Comparison of ENCODE assay signal across 17 cellular contexts in the genomic region with DNA sequence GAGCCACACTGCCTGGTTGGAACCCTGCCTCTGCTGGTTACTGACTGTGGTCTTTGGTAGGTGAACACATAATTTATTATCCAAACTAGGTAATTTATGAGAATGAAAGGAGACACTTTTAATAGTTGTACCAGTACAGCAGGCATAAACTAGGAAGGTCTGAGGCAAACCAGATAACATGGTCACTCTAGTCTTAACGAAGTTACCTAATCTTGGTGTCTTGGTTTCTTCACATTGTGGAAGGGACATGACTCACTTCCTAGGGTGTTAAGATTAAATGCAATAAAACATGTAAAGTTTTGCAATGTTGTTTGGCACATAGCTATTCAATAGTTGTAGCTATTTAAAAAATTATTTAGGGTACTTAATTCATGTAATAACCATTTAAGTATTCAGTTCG. TPM values are rescaled to one million over a fixed set of nuclear protein-coding genes. Genes with fewer than 3 reads are reported as not detected.
DNase-seq lines count a peak whose midpoint lies in the region; ATAC-seq, FAIRE-seq and TF ChIP-seq lines count a peak whose summit lies in the region.
"Had no signal": no experiment of that assay in that cellular context is flagged by ENCODE, and none has a peak within 500 bp of the region (broad histone marks: within the 10 kb centered on the region; RNA-seq: fewer than 3 reads in every experiment).

No MANE protein-coding gene starts in this region.

- no peak overlapping the region for H2AK5ac ChIP-seq in mesendoderm (ENCODE audit: low read length)

- H3K79me2 ChIP-seq in mesendoderm (ENCODE audit: control insufficient read depth, insufficient read depth, low read length) = no peaks in the 10 kb centered on the region

- H4K8ac ChIP-seq in mesendoderm (ENCODE audit: low read depth, low read length) = no peak overlapping the region

- H4K5ac ChIP-seq in mesendoderm (ENCODE audit: low read length) = no peak overlapping the region

- H3K9ac ChIP-seq in mesendoderm (ENCODE audit: low read length) = no peak overlapping the region

- no peak overlapping the region for H3K56ac ChIP-seq in mesendoderm (ENCODE audit: low read length)

- WGBS in esophagus muscularis mucosa = 73% methylated on average over 2 of the region's 2 CpGs
- 86 to 97% methylated on average over 2 of the region's 2 CpGs for whole genome bisulfite sequencing in aorta, 2 donors
- no CpG with 5 or more reads among the region's 2 CpGs for WGBS in mesendoderm (ENCODE audit: extremely low coverage, insufficient coverage, low lambda C conversion rate)

- peaks cover 7% of the 10 kb centered on the region for H3K79me1 ChIP-seq in mesendoderm (ENCODE audit: low read length)

- H3K9me3 Mint-ChIP-seq in stimulated activated effector memory CD8-positive, alpha-beta T cell treated with anti-CD3 and anti-CD28 coated beads, Interleukin-12 subunit alpha, Interleukin-12 subunit beta, amount 100 ng/mL, for 72 hours = no peaks in the 10 kb centered on the region

- no peak overlapping the region for H3K4me3 Mint-ChIP-seq in stimulated activated effector memory CD8-positive, alpha-beta T cell treated with anti-CD3 and anti-CD28 coated beads, Interleukin-12 subunit alpha, Interleukin-12 subunit beta, amount 100 ng/mL, for 72 hours
- H3K4me3 Mint-ChIP-seq: activated CD4-positive, alpha-beta T cell treated with anti-CD3 and anti-CD28 coated beads for 36 hours had no signal

- in situ Hi-C loops in gastrocnemius medialis (cut with MboI; ENCODE audit: low sequenced_read_pairs in 4 of 4) = no loop called here

- intact Hi-C loops in esophagus muscularis mucosa (cut with DNase I) (no loop called here), gastrocnemius medialis (cut with DNase I; ENCODE audit: low total_unique reads) (no loop called here), aorta (cut with DNase I) (no loop called here)

- H3K18ac ChIP-seq in mesendoderm (ENCODE audit: low read length) = no peak overlapping the region

- peak; percentile 38 for DNase-seq in HT1080 (ENCODE audit: low read depth)
- no peak for DNase-seq in RCC 7860 (ENCODE audit: low spot score)
- no peak for DNase-seq in esophagus muscularis mucosa (ENCODE audit: extremely low spot score)
- DNase-seq in gastrocnemius medialis = no peak
- DNase-seq in aorta = no peak
- DNase-seq in mesendoderm = no peak
- DNase-seq in stimulated activated effector memory CD8-positive, alpha-beta T cell treated with anti-CD3 and anti-CD28 coated beads, Interleukin-12 subunit alpha, Interleukin-12 subunit beta, amount 100 ng/mL, for 72 hours (ENCODE audit: low spot score in 2 of 2) = no peak
- DNase-seq: activated CD4-positive, alpha-beta T cell treated with anti-CD3 and anti-CD28 coated beads for 36 hours; NCI-H1436 treated with DMSO at 0.1 percent for 48 hours; NCI-H526 treated with DMSO at 0.1 percent for 48 hours; stimulated activated CD4-positive, alpha-beta T cell treated with anti-CD3 and anti-CD28 coated beads, Interleukin-4, amount 100 ng/mL, for 4 hours; stimulated activated naive CD8-positive, alpha-beta T cell treated with anti-CD3 and anti-CD28 coated beads, Interleukin-15, Interleukin-2, amounts not matched to agents 100 U/mL and 50 U/mL, for 24 hours had no signal

- peak; percentile 59 to 74 for ATAC-seq in gastrocnemius medialis
- no peak for ATAC-seq in aorta (ENCODE audit: low FRiP score)
- ATAC-seq in stimulated activated effector memory CD8-positive, alpha-beta T cell treated with anti-CD3 and anti-CD28 coated beads, Interleukin-12 subunit alpha, Interleukin-12 subunit beta, amount 100 ng/mL, for 72 hours = no peak
- ATAC-seq in HG02763 (IDR thresholded peaks at IDR 0.05; ENCODE audit: unreplicated experiment) = no peak
- ATAC-seq: activated CD4-positive, alpha-beta T cell treated with anti-CD3 and anti-CD28 coated beads for 36 hours; body of pancreas; stimulated activated naive CD8-positive, alpha-beta T cell treated with anti-CD3 and anti-CD28 coated beads, Interleukin-15, Interleukin-2, amounts not matched to agents 100 U/mL and 50 U/mL, for 24 hours had no signal

- no peaks in the 10 kb centered on the region for H3K27me3 ChIP-seq in esophagus muscularis mucosa
- H3K27me3 ChIP-seq in gastrocnemius medialis = no peaks in the 10 kb centered on the region
- H3K27me3 ChIP-seq in aorta (ENCODE audit: control insufficient read depth in 1 of 2, insufficient read depth in 2 of 2, low read length in 1 of 2) = no peaks in the 10 kb centered on the region
- no peaks in the 10 kb centered on the region for H3K27me3 ChIP-seq in mesendoderm (ENCODE audit: insufficient read depth, low read length, poor library complexity)
- H3K27me3 ChIP-seq: body of pancreas had no signal

- H3K4me1 Mint-ChIP-seq in stimulated activated effector memory CD8-positive, alpha-beta T cell treated with anti-CD3 and anti-CD28 coated beads, Interleukin-12 subunit alpha, Interleukin-12 subunit beta, amount 100 ng/mL, for 72 hours = peaks cover 5% of the 10 kb centered on the region
- H3K4me1 Mint-ChIP-seq: activated CD4-positive, alpha-beta T cell treated with anti-CD3 and anti-CD28 coated beads for 36 hours had no signal

- no peak overlapping the region for H3K4ac ChIP-seq in mesendoderm (ENCODE audit: low read depth, low read length)

- peak; percentile 45 for FAIRE-seq in RCC 7860 (lab: Jason Lieb, UNC)
- FAIRE-seq: G401.6, HTR-8/SVneo had no signal

- no peaks in the 10 kb centered on the region for H3K36me3 Mint-ChIP-seq in stimulated activated effector memory CD8-positive, alpha-beta T cell treated with anti-CD3 and anti-CD28 coated beads, Interleukin-12 subunit alpha, Interleukin-12 subunit beta, amount 100 ng/mL, for 72 hours

- H3K23ac ChIP-seq in mesendoderm (ENCODE audit: low read length) = no peak overlapping the region

- H3K4me3 ChIP-seq in esophagus muscularis mucosa = no peak overlapping the region
- H3K4me3 ChIP-seq in gastrocnemius medialis = no peak overlapping the region
- no peak overlapping the region for H3K4me3 ChIP-seq in aorta (ENCODE audit: low read length in 2 of 2)
- no peak overlapping the region for H3K4me3 ChIP-seq in mesendoderm (ENCODE audit: low read length)
- H3K4me3 ChIP-seq: body of pancreas had no signal

- no peak for TF ChIP-seq EP300 in esophagus muscularis mucosa (IDR thresholded peaks at IDR 0.05)

- TF ChIP-seq CTCF in esophagus muscularis mucosa (IDR thresholded peaks at IDR 0.05) = no peak
- TF ChIP-seq CTCF in gastrocnemius medialis (IDR thresholded peaks at IDR 0.05 in 4 of 5, conservative IDR thresholded peaks at IDR 0.05 in 1 of 5) = no peak

- no peak overlapping the region for H2BK120ac ChIP-seq in mesendoderm (ENCODE audit: low read depth, low read length)

- H2BK5ac ChIP-seq in mesendoderm (ENCODE audit: low read length) = no peak overlapping the region

- no peak overlapping the region for H3K4me2 ChIP-seq in mesendoderm (ENCODE audit: low read length)

- H2BK15ac ChIP-seq in mesendoderm (replicated peaks; ENCODE audit: low read depth) = no peak overlapping the region

- H3K27ac ChIP-seq in esophagus muscularis mucosa (replicated peaks in 1 of 4) = peak overlapping the region in 3 of 4 donors; percentile 20 to 48 (median 36)
- H3K27ac ChIP-seq in gastrocnemius medialis = peak overlapping the region; percentile 24 to 78 (median 67)
- no peak overlapping the region for H3K27ac ChIP-seq in aorta (ENCODE audit: low read depth in 1 of 2, low read length in 2 of 2)
- H3K27ac ChIP-seq in mesendoderm (ENCODE audit: low read depth, low read length) = no peak overlapping the region
- H3K27ac ChIP-seq: C4-2B had no signal

- no peak for TF ChIP-seq POLR2A in esophagus muscularis mucosa (IDR thresholded peaks at IDR 0.05; ENCODE audit: low read depth)
- no peak for TF ChIP-seq POLR2A in gastrocnemius medialis (IDR thresholded peaks at IDR 0.05)

- H3K36me3 ChIP-seq in esophagus muscularis mucosa (no peaks in the 10 kb centered on the region), gastrocnemius medialis (no peaks in the 10 kb centered on the region), aorta (ENCODE audit: control insufficient read depth in 1 of 2, insufficient read depth in 2 of 2, low read length in 1 of 2) (no peaks in the 10 kb centered on the region), mesendoderm (ENCODE audit: control insufficient read depth, insufficient read depth, low read length) (no peaks in the 10 kb centered on the region)

- H3K9me3 ChIP-seq in esophagus muscularis mucosa = no peaks in the 10 kb centered on the region
- H3K9me3 ChIP-seq in gastrocnemius medialis = no peaks in the 10 kb centered on the region
- no peaks in the 10 kb centered on the region for H3K9me3 ChIP-seq in aorta (ENCODE audit: control insufficient read depth, low read length)
- H3K9me3 ChIP-seq: body of pancreas had no signal

- H3K4me1 ChIP-seq in esophagus muscularis mucosa (peaks cover 94 to 100% (median 99%) of the 10 kb centered on the region in 4 donors), gastrocnemius medialis (peaks cover 50 to 86% of the 10 kb centered on the region in 2 donors), aorta (ENCODE audit: control insufficient read depth in 1 of 2, insufficient read depth in 2 of 2, low read length in 2 of 2) (peaks cover 0 to 7% of the 10 kb centered on the region in 2 donors), mesendoderm (ENCODE audit: control insufficient read depth, low read depth, low read length) (peaks cover 10% of the 10 kb centered on the region)

- no peak overlapping the region for H3K27ac Mint-ChIP-seq in stimulated activated effector memory CD8-positive, alpha-beta T cell treated with anti-CD3 and anti-CD28 coated beads, Interleukin-12 subunit alpha, Interleukin-12 subunit beta, amount 100 ng/mL, for 72 hours
- H3K27ac Mint-ChIP-seq: activated CD4-positive, alpha-beta T cell treated with anti-CD3 and anti-CD28 coated beads for 36 hours had no signal

RNA-seq across cellular contexts. Expression of a gene that starts 23.3 kb away (rescaled TPM):
- 79.9 and 89.9 TPM in 2 replicates for total RNA-seq in HT1080 (2014; rRNA removed; shearing (Covaris generic))
- polyA plus RNA-seq in HT1080 (2015; cell fraction: cytosol; rRNA removed) = 11.9 and 14.6 TPM in 2 replicates
- polyA plus RNA-seq in HT1080 (2015; cell fraction: nucleus; rRNA removed) = 300 and 308 TPM in 2 replicates
- total RNA-seq in esophagus muscularis mucosa (100 to 1,000 TPM; 465 to 600 (median 547) TPM), gastrocnemius medialis (100 to 1,000 TPM; 107 to 191 (median 119) TPM), aorta (100 to 1,000 TPM; 322 to 540 TPM)
- polyA plus RNA-seq in aorta = 100 to 1,000 TPM in 1 of 2 donors, 10 to 100 TPM in 1; 84.9 to 113 TPM
- 66.2 TPM for polyA plus RNA-seq in mesendoderm (2013, experiment 1 of 2)
- polyA plus RNA-seq in mesendoderm (2013, experiment 2 of 2) = 65.5 TPM

Comparison
In these comparisons a context has a peak if more than half of its experiments do, and no peak if none do; other contexts are left out.
1. H3K27ac ChIP-seq: peak in esophagus muscularis mucosa (3 of 4) and gastrocnemius medialis (4 of 4); none in aorta (0 of 2) and mesendoderm (single experiment).
2. ATAC-seq: peak in gastrocnemius medialis (2 of 2); none in aorta (single experiment), stimulated activated effector memory CD8-positive, alpha-beta T cell treated with anti-CD3 and anti-CD28 coated beads, Interleukin-12 subunit alpha, Interleukin-12 subunit beta, amount 100 ng/mL, for 72 hours (single experiment) and HG02763 (single experiment).